ENCODE assay signal across 1 cellular context in the genomic region with DNA sequence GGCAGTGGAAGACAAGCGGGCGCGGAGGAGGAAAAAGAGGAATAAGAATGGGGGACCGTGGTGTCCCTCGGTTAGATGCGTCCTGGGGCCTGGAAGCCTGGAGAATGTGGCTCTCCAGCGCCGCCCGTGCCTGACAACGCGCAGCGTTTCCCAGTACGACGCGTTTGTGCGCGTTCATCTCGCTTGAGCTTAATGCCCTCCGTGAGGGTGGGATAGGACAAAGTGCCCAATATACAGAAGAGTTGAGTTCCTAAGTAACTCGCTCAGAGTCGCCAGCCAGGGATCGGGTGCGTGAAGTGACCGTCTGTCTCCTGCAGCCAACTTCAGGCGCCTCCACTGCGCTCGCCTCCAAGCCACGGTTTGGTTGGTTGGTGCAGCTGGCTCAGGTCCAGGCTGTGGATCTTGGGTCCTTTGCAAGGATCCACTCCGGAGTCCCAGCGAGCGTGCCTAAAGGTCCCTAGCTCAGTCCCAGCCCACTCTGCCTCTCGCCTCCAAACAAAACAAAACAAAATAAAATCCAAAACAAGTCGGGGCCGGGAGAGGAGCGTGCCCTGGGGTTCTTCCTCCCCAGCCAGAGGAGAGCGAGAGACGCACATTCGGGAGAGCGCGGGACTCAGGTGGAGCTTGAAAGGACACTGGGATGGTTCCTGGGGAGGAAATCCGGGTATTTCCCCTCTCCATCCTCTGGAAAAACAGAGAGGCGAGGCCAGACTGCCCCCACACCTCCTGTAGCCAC.
TF ChIP-seq lines count a peak whose summit lies in the region.

No MANE protein-coding gene starts in this region.

TF ChIP-seq in HEK293T, 16 proteins besides CTCF, POLR2A, EP300 and RAD21:
- TF ChIP-seq BHLHE40 (IDR thresholded peaks at IDR 0.05; ENCODE audit: borderline replicate concordance): no peak
TF ChIP-seq in HEK293T: peak in this region for 0.
